8 cellular contexts compared by ENCODE assay signal in genomic region chr16:22206013-22206846, GRCh38. TPM values are rescaled to one million over a fixed set of nuclear protein-coding genes. Genes with fewer than 3 reads are reported as not detected.
A peak's percentile ranks its signal among the peaks of the same experiment; 100 is the strongest.
DNase-seq lines count a peak whose midpoint lies in the region; ATAC-seq, FAIRE-seq and TF ChIP-seq lines count a peak whose summit lies in the region.

TSS of gene EEF2K (plus strand) at chr16:22206278. CDS start at chr16:22225730, 19,452 bp downstream.

- H3K4me1 ChIP-seq in BLaER1 (peaks cover 48% of the 10 kb centered on the region), HepG2 (ENCODE audit: insufficient read depth, low read length) (peaks cover 78% of the 10 kb centered on the region)

- no TSS peak for BruUV-seq in HepG2 (replicated peaks; lab: Mats Ljungman, UMichigan)

- TF ChIP-seq RAD21 in HepG2 (CRISPR knock-in tag; IDR thresholded peaks at IDR 0.05): peak; percentile 96

- H3K27me3 ChIP-seq in BLaER1 (no peaks in the 10 kb centered on the region), HepG2 (ENCODE audit: control insufficient read depth in 1 of 2, insufficient read depth in 2 of 2, low read length in 2 of 2) (no peaks in the 10 kb centered on the region; a peak in 1 of 5 replicates)

- WGBS in HepG2 (ENCODE audit: low lambda C conversion rate): 1% methylated on average over 49 of the region's 74 CpGs

- TF ChIP-seq POLR2A in HepG2 (IDR thresholded peaks at IDR 0.05; ENCODE audit: insufficient read depth in 1 of 2, low read depth in 2 of 2, low read length in 2 of 2): peak; percentile 69 to 92

- H3K79me2 ChIP-seq in HepG2 (ENCODE audit: insufficient read depth, low read length): peaks cover 48% of the 10 kb centered on the region

- CTCF ChIA-PET in HepG2 (lab: Yijun Ruan, JAX; ENCODE audit: low intra/inter-chr PET ratio, low total read pairs): interaction anchor here (0.9 to 1.9 kb wide), 2 partner anchors 11 to 91 kb away, joined by 3 to 14 read pairs; partner anchors contain the start of gene POLR3E

- TF ChIP-seq EP300 in HepG2 (IDR thresholded peaks at IDR 0.05; ENCODE audit: low read depth in 2 of 2, low read length in 2 of 2) (peak; percentile 38 to 49; a peak in 1 of 4 replicates), HepG2 (CRISPR knock-in tag; IDR thresholded peaks at IDR 0.05; ENCODE audit: borderline replicate concordance) (no peak)

- peak; percentile 96 for TF ChIP-seq CTCF in HepG2 (CRISPR knock-in tag; IDR thresholded peaks at IDR 0.05)

- H3K9me3 ChIP-seq in BLaER1 (peaks cover 11% of the 10 kb centered on the region), HepG2 (ENCODE audit: low read length) (no peaks in the 10 kb centered on the region)

- DNase-seq in GM19238 (ENCODE audit: insufficient read length, low spot score): peak; percentile 89
- peak; percentile 92 to 97 for DNase-seq in NCI-H524 (lab: John Stamatoyannopoulos, UW)
- DNase-seq in activated CD4-positive, alpha-beta T cell treated with anti-CD3 and anti-CD28 coated beads, Interleukin-2, amount 50 U/mL, for 1 hour: peak; percentile 77
- peak; percentile 89 for DNase-seq in dedifferentiated amniotic fluid mesenchymal stem cell (ENCODE audit: extremely low spot score)
- DNase-seq in HepG2 (ENCODE audit: low spot score): peak; percentile 93
- DNase-seq in stimulated activated CD4-positive, alpha-beta T cell treated with anti-CD3 and anti-CD28 coated beads, Interleukin-4, amount 100 ng/mL, for 1 hour: peak; percentile 86

- intact Hi-C loops in HepG2 (cut with micrococcal nuclease; ENCODE audit: unreplicated experiment): loop anchor here (1.0 to 5.0 kb wide), 2 partner anchors 81 to 91 kb away; partner anchors contain the start of gene POLR3E

- POLR2A ChIA-PET in HepG2 (lab: Yijun Ruan, JAX): interaction anchor here (0.6 to 5.4 kb wide), 14 partner anchors 9 to 253 kb away, joined by 3 to 78 read pairs (median 4); partner anchors contain the start of genes POLR3E and UQCRC2

- peaks cover 23% of the 10 kb centered on the region for H3K36me3 ChIP-seq in BLaER1
- H3K36me3 ChIP-seq in HepG2 (replicated peaks in 1 of 2; ENCODE audit: control insufficient read depth in 1 of 2, insufficient read depth in 2 of 2, low read length in 2 of 2): peaks cover 0 to 2% of the 10 kb centered on the region in 2 experiments

- H2AFZ ChIP-seq in HepG2 (ENCODE audit: low read length): peak within 1 kb of the TSS; percentile 55

- ATAC-seq in HG03442 (IDR thresholded peaks at IDR 0.05; ENCODE audit: unreplicated experiment) (peak; percentile 76), HepG2 (peak; percentile 89)

- H3K9ac ChIP-seq in BLaER1 (peak within 1 kb of the TSS; percentile 87), HepG2 (ENCODE audit: insufficient read depth, low read depth, low read length) (peak within 1 kb of the TSS; percentile 85)

- in situ Hi-C loops in HepG2 (cut with HindIII; ENCODE audit: extremely low pct_ligation_motif_present, low pct_unique_long_range_greater_than_20kb): no loop called here

- H3K27ac ChIP-seq in BLaER1 (peak within 1 kb of the TSS; percentile 85), HepG2 (ENCODE audit: extremely low read length, insufficient read depth, low read length) (peak within 1 kb of the TSS; percentile 71)

- FAIRE-seq in HepG2 (lab: Jason Lieb, UNC): peak; percentile 78

- H4K20me1 ChIP-seq in BLaER1: peaks cover 42% of the 10 kb centered on the region
- 0 out of 2 replicates have a peak, but pooled peaks cover 4% of the 10 kb centered on the region for H4K20me1 ChIP-seq in HepG2 (ENCODE audit: insufficient read depth, low read length)

- peak within 1 kb of the TSS; percentile 85 for H3K4me2 ChIP-seq in BLaER1
- H3K4me2 ChIP-seq in HepG2 (ENCODE audit: low read depth, low read length): peak within 1 kb of the TSS; percentile 96

- peak within 1 kb of the TSS; percentile 90 for H3K4me3 ChIP-seq in BLaER1
- H3K4me3 ChIP-seq in HepG2 (replicated peaks in 1 of 3; ENCODE audit: insufficient read depth in 1 of 3, low read depth in 2 of 3, low read length in 3 of 3): peak within 1 kb of the TSS; percentile 89 to 97 (median 93)

TF ChIP-seq in HepG2, 621 proteins besides CTCF, POLR2A, EP300 and RAD21 (continues in another document):
- TF ChIP-seq TIGD3 (CRISPR knock-in tag; IDR thresholded peaks at IDR 0.05; ENCODE audit: borderline replicate concordance): no peak
- TF ChIP-seq KDM3A (CRISPR knock-in tag; IDR thresholded peaks at IDR 0.05; ENCODE audit: low read depth): peak; percentile 98
- peak; percentile 93; the same call in 1 of the 2 replicates for TF ChIP-seq KDM5B (CRISPR knock-in tag; IDR thresholded peaks at IDR 0.05; ENCODE audit: borderline replicate concordance)
- no peak for TF ChIP-seq KDM6A (CRISPR knock-in tag; IDR thresholded peaks at IDR 0.05; ENCODE audit: low read depth)
- no peak for TF ChIP-seq SMARCE1 (IDR thresholded peaks at IDR 0.05; ENCODE audit: borderline replicate concordance)
- no peak; the same call in 1 of the 2 replicates for TF ChIP-seq TEF (CRISPR knock-in tag; IDR thresholded peaks at IDR 0.05)
- no peak for TF ChIP-seq HDAC6 (IDR thresholded peaks at IDR 0.05; ENCODE audit: low read depth, low read length)
- peak; percentile 97 for TF ChIP-seq ZNF674 (CRISPR knock-in tag; IDR thresholded peaks at IDR 0.05; ENCODE audit: low read depth)
- no peak for TF ChIP-seq FOXP1 (IDR thresholded peaks at IDR 0.05)
- TF ChIP-seq FOXP1 (CRISPR knock-in tag; IDR thresholded peaks at IDR 0.05): peak; percentile 44
- TF ChIP-seq ZFP36L1 (CRISPR knock-in tag; IDR thresholded peaks at IDR 0.05): 0 out of 2 replicates have a peak, but pooled peaks have one; percentile 52
- TF ChIP-seq AHR (CRISPR knock-in tag; IDR thresholded peaks at IDR 0.05): peak; percentile 62; the same call in 1 of the 2 replicates
- TF ChIP-seq CREB1 (IDR thresholded peaks at IDR 0.05): no peak; the same call in 1 of the 2 replicates
- no peak for TF ChIP-seq CREB1 (CRISPR knock-in tag; IDR thresholded peaks at IDR 0.05)
- TF ChIP-seq ZNF660 (CRISPR knock-in tag; IDR thresholded peaks at IDR 0.05; ENCODE audit: borderline replicate concordance, low read depth): no peak
- no peak; the same call in 1 of the 2 replicates for TF ChIP-seq ZC3H13 (CRISPR knock-in tag; IDR thresholded peaks at IDR 0.05)
- peak; percentile 78 for TF ChIP-seq ZNF616 (CRISPR knock-in tag; IDR thresholded peaks at IDR 0.05; ENCODE audit: low read depth)
- no peak for TF ChIP-seq MAFK (conservative IDR thresholded peaks at IDR 0.05 in 1 of 2, IDR thresholded peaks at IDR 0.05 in 1 of 2; ENCODE audit: low read length in 2 of 2)
- TF ChIP-seq TRIM24 (CRISPR knock-in tag; IDR thresholded peaks at IDR 0.05): 0 out of 2 replicates have a peak, but pooled peaks have one; percentile 45
- TF ChIP-seq MIER3 (CRISPR knock-in tag; IDR thresholded peaks at IDR 0.05; ENCODE audit: borderline replicate concordance): peak; percentile 94; the same call in 1 of the 2 replicates
- TF ChIP-seq RFX3 (CRISPR knock-in tag; IDR thresholded peaks at IDR 0.05): no peak
- no peak for TF ChIP-seq CENPT (CRISPR knock-in tag; IDR thresholded peaks at IDR 0.05; ENCODE audit: low read depth)
- peak; percentile 72 for TF ChIP-seq HNRNPLL (IDR thresholded peaks at IDR 0.05; ENCODE audit: low read depth, low read length, poor library complexity, severe bottlenecking)
- peak; percentile 97 for TF ChIP-seq ELF3 (CRISPR knock-in tag; IDR thresholded peaks at IDR 0.05)
- peak; percentile 99 for TF ChIP-seq THYN1 (CRISPR knock-in tag; IDR thresholded peaks at IDR 0.05; ENCODE audit: borderline replicate concordance, low read depth)

RNA-seq across cellular contexts. Expression of gene EEF2K, which starts in this region (rescaled TPM):
- 14.3 and 23.8 TPM in 2 replicates for total RNA-seq in HepG2 (2016; rRNA removed; fragmentation: Illumina TruSeq; extraction: Trizol)
- total RNA-seq in HepG2 (2016; cell fraction: cytosol; rRNA removed; fragmentation: Illumina TruSeq; extraction: Trizol; ENCODE audit: low read depth): 3.2 and 3.4 TPM in 2 replicates
- total RNA-seq in HepG2 (2016; cell fraction: insoluble cytoplasmic fraction; rRNA removed; fragmentation: Illumina TruSeq; extraction: Trizol): 12.5 and 22.8 TPM in 2 replicates
- total RNA-seq in HepG2 (2016; cell fraction: membrane; rRNA removed; fragmentation: Illumina TruSeq; extraction: Trizol): 8.3 and 8.6 TPM in 2 replicates
- total RNA-seq in HepG2 (2016; cell fraction: nucleus; rRNA removed; fragmentation: Illumina TruSeq; extraction: Trizol): 20.0 and 25.8 TPM in 2 replicates
- 20.0 and 22.0 TPM in 2 replicates for polyA plus RNA-seq in HepG2 (2011; rRNA removed)
- polyA plus RNA-seq in HepG2 (2011; cell fraction: cytosol; rRNA removed): 7.4 and 8.9 TPM in 2 replicates
- polyA plus RNA-seq in HepG2 (2011; cell fraction: nucleus; rRNA removed): 47.8 and 56.1 TPM in 2 replicates
- polyA plus RNA-seq in HepG2 (2012): 11.0 and 12.1 TPM in 2 replicates
- 1.1 and 1.2 TPM in 2 replicates for polyA plus RNA-seq in HepG2 (2016; cell fraction: cytosol; fragmentation: Illumina TruSeq; extraction: Trizol; ENCODE audit: low read depth)
- 8.7 and 10.9 TPM in 2 replicates for polyA plus RNA-seq in HepG2 (2016; cell fraction: insoluble cytoplasmic fraction; fragmentation: Illumina TruSeq; extraction: Trizol; ENCODE audit: low read depth)
- 2.6 and 3.0 TPM in 2 replicates for polyA plus RNA-seq in HepG2 (2016; cell fraction: membrane; fragmentation: Illumina TruSeq; extraction: Trizol; ENCODE audit: low read depth)
- 33.2 and 35.2 TPM in 2 replicates for polyA plus RNA-seq in HepG2 (2016; cell fraction: nucleus; fragmentation: Illumina TruSeq; extraction: Trizol; ENCODE audit: insufficient read depth, low read depth)
- 52.0 and 57.8 TPM in 2 replicates for polyA minus RNA-seq in HepG2 (2011; rRNA and poly(A)+ RNA removed; ENCODE audit: low replicate concordance)
- 14.7 and 15.5 TPM in 2 replicates for polyA minus RNA-seq in HepG2 (2011; cell fraction: cytosol; rRNA and poly(A)+ RNA removed)
- 23.9 and 25.6 TPM in 2 replicates for polyA minus RNA-seq in HepG2 (2011; cell fraction: nucleus; rRNA and poly(A)+ RNA removed)

Comparison
In these comparisons a context has a peak if more than half of its experiments do, and no peak if none do; other contexts are left out.
1. Peak in every context shown above with its lines: DNase-seq, ATAC-seq, H3K4me3 ChIP-seq and H3K27ac ChIP-seq.